ENCODE assay signal across 18 cellular contexts in the genomic region with DNA sequence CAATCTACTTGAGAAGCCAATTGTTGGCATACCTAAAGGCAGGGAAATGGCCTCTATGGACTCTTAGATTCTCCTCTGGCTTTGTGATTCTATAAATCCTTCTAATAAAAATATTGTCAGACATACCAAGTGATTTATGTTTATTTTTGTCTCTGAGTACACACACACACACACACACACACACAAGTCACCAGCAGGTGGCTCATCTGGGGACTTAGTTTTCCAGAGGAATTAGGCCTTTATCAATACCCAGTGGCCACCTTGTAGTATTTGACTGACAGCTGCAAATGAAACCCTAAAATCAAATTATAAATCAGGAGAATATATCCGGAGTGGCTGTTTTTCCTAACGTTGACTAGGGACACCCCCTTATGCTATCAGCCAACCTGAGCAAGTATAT.
DNase-seq lines count a peak whose midpoint lies in the region; ATAC-seq, FAIRE-seq and TF ChIP-seq lines count a peak whose summit lies in the region.
"Had no signal": no experiment of that assay in that cellular context is flagged by ENCODE, and none has a peak within 500 bp of the region (broad histone marks: within the 10 kb centered on the region; RNA-seq: fewer than 3 reads in every experiment).

No MANE protein-coding gene starts in this region.

- no peak overlapping the region for H3K9ac ChIP-seq in H1 (replicated peaks in 1 of 4; ENCODE audit: extremely low read depth in 1 of 4, low read depth in 3 of 4, low read length in 3 of 4)

- TF ChIP-seq CTCF in MCF 10A (IDR thresholded peaks at IDR 0.05; ENCODE audit: unreplicated experiment) = no peak
- TF ChIP-seq CTCF in breast epithelium (IDR thresholded peaks at IDR 0.05) = no peak
- peak; percentile 47 for TF ChIP-seq CTCF in LNCaP clone FGC (IDR thresholded peaks at IDR 0.05; ENCODE audit: control insufficient read depth, extremely low read depth, insufficient read depth)
- TF ChIP-seq CTCF in H1 (IDR thresholded peaks at IDR 0.05; ENCODE audit: control extremely low read depth in 1 of 3, insufficient read depth in 1 of 3, low read depth in 1 of 3, low read length in 3 of 3) = no peak
- TF ChIP-seq CTCF in CD4-positive, alpha-beta T cell (IDR thresholded peaks at IDR 0.05) = no peak

- H3K4ac ChIP-seq in H1 (replicated peaks; ENCODE audit: insufficient read length, low read depth, low read length) = no peak overlapping the region

- H3K4me1 ChIP-seq in breast epithelium (no peaks in the 10 kb centered on the region), H1 (replicated peaks in 1 of 4; ENCODE audit: control insufficient read depth in 3 of 4, insufficient read depth in 4 of 4, low read length in 3 of 4) (no peaks in the 10 kb centered on the region)

- no peak overlapping the region for H4K91ac ChIP-seq in H1 (replicated peaks; ENCODE audit: insufficient read length, low read length)

- H3K9me3 ChIP-seq in breast epithelium (no peaks in the 10 kb centered on the region), H1 (ENCODE audit: insufficient read depth in 2 of 2, low read depth in 1 of 2, low read length in 1 of 2) (no peaks in the 10 kb centered on the region)
- no peaks in the 10 kb centered on the region for H3K9me3 ChIP-seq in CD4-positive, alpha-beta T cell (ENCODE audit: control insufficient read depth, low read length)

- H3K36me3 ChIP-seq in breast epithelium (no peaks in the 10 kb centered on the region), H1 (ENCODE audit: control insufficient read depth in 2 of 4, insufficient read depth in 4 of 4, low read length in 3 of 4) (no peaks in the 10 kb centered on the region)

- H4K8ac ChIP-seq in H1 (ENCODE audit: extremely low read depth, insufficient read depth, low read length) = no peak overlapping the region

- H4K5ac ChIP-seq in H1 (ENCODE audit: insufficient read length, low read depth, low read length) = no peak overlapping the region

- no peak overlapping the region for H2BK120ac ChIP-seq in H1 (replicated peaks; ENCODE audit: low read depth, low read length)

- no TSS peak for BruUV-seq in MCF 10A (replicated peaks; lab: Mats Ljungman, UMichigan)

- H3K27me3 ChIP-seq in breast epithelium = no peaks in the 10 kb centered on the region
- H3K27me3 ChIP-seq in H1 (replicated peaks in 1 of 4; ENCODE audit: control insufficient read depth in 3 of 4, extremely low read depth in 1 of 4, insufficient read depth in 3 of 4, low read length in 3 of 4) = peaks cover 0 to 1% (median 0%) of the 10 kb centered on the region in 4 experiments; a peak in 1 of 7 replicates
- H3K27me3 ChIP-seq in CD4-positive, alpha-beta T cell (ENCODE audit: control insufficient read depth, insufficient read depth, low read length) = no peaks in the 10 kb centered on the region

- no peak overlapping the region for H2BK12ac ChIP-seq in H1 (ENCODE audit: low read depth, low read length)

- no peak for FAIRE-seq in H1 (lab: Jason Lieb, UNC)

- DNase-seq in MCF 10A (ENCODE audit: unreplicated experiment) (peak; percentile 16), breast epithelium (ENCODE audit: low spot score in 2 of 2) (no peak), LNCaP clone FGC (ENCODE audit: low read depth) (peak; percentile 23), H1 (ENCODE audit: low read depth in 1 of 2, low spot score in 2 of 2) (no peak)
- DNase-seq in activated CD4-positive, alpha-beta T cell treated with anti-CD3 and anti-CD28 coated beads for 1 hour = no peak
- DNase-seq in activated CD4-positive, alpha-beta T cell treated with anti-CD3 and anti-CD28 coated beads for 48 hours = no peak
- no peak for DNase-seq in CD4-positive, alpha-beta T cell
- DNase-seq: ACHN; Calu3; CD4-positive, CD25-positive, alpha-beta regulatory T cell; DMS79 treated with DMSO at 0.1 percent for 48 hours; NCI-H1048; NCI-H1436 treated with DMSO at 0.1 percent for 48 hours; NCI-H2081; NCI-H2227 treated with DMSO at 0.1 percent for 48 hours had no signal

- WGBS in H1 (ENCODE audit: extremely low coverage in 1 of 2, insufficient coverage in 1 of 2, insufficient read length in 1 of 2, insufficient replicate concordance in 2 of 2, low coverage in 1 of 2, low lambda C conversion rate in 2 of 2, missing lambda C conversion rate in 1 of 2), 2 experiments = 78% methylated on average over 2 of the region's 2 CpGs; no CpG with 5 or more reads in 1 of the 2 experiments

- H4K20me1 ChIP-seq in H1 (replicated peaks in 1 of 2; ENCODE audit: control insufficient read depth in 1 of 2, insufficient read depth in 2 of 2, low read length in 2 of 2) = no peaks in the 10 kb centered on the region

- no peaks in the 10 kb centered on the region for H3K23me2 ChIP-seq in H1 (ENCODE audit: low read depth, low read length)

- intact Hi-C loops in MCF 10A (cut with micrococcal nuclease) = loop anchor here (1.0 to 5.0 kb wide), 2 partner anchors 353 to 517 kb away; no protein-coding TSS in a partner anchor
- intact Hi-C loops in breast epithelium (cut with DNase I; ENCODE audit: low total_unique reads) = no loop called here
- intact Hi-C loops in CD4-positive, alpha-beta T cell (cut with DNase I, micrococcal nuclease) = no loop called here

- H3K27ac Mint-ChIP-seq in MCF 10A (ENCODE audit: low read depth, unreplicated experiment) = no peak overlapping the region
- H3K27ac Mint-ChIP-seq in CD4-positive, alpha-beta T cell = no peak overlapping the region
- H3K27ac Mint-ChIP-seq: CD4-positive, CD25-positive, alpha-beta regulatory T cell had no signal

- H3K4me2 ChIP-seq in H1 (ENCODE audit: insufficient read depth in 1 of 2, low read depth in 2 of 2, low read length in 2 of 2) = no peak overlapping the region

- H3K27ac ChIP-seq in breast epithelium (no peak overlapping the region), H1 (ENCODE audit: low read depth, low read length) (no peak overlapping the region)
- no peak overlapping the region for H3K27ac ChIP-seq in CD4-positive, alpha-beta T cell (ENCODE audit: low read depth, low read length)
- H3K27ac ChIP-seq: HL-60 had no signal

- H3K14ac ChIP-seq in H1 (ENCODE audit: insufficient read length) = no peak overlapping the region

- H3K79me1 ChIP-seq in H1 (ENCODE audit: low read depth, low read length) = no peaks in the 10 kb centered on the region

- no peaks in the 10 kb centered on the region for H3K4me1 Mint-ChIP-seq in MCF 10A (ENCODE audit: insufficient read depth, unreplicated experiment)
- H3K4me1 Mint-ChIP-seq in CD4-positive, alpha-beta T cell (ENCODE audit: low read depth) = no peaks in the 10 kb centered on the region
- H3K4me1 Mint-ChIP-seq: CD4-positive, CD25-positive, alpha-beta regulatory T cell had no signal

- no peak overlapping the region for H2AFZ ChIP-seq in H1 (ENCODE audit: low read length)

- no peak overlapping the region for H3K4me3 Mint-ChIP-seq in MCF 10A (ENCODE audit: unreplicated experiment)
- H3K4me3 Mint-ChIP-seq in CD4-positive, alpha-beta T cell = no peak overlapping the region
- H3K4me3 Mint-ChIP-seq: CD4-positive, CD25-positive, alpha-beta regulatory T cell had no signal

- TF ChIP-seq RAD21 in H1 (IDR thresholded peaks at IDR 0.05 in 1 of 2, conservative IDR thresholded peaks at IDR 0.05 in 1 of 2; ENCODE audit: low read depth in 2 of 2, low read length in 2 of 2) = peak; percentile 20 to 23; a peak in 3 of 4 replicates

- no peak overlapping the region for H2BK15ac ChIP-seq in H1 (ENCODE audit: low read length)

- ATAC-seq in CD4-positive, alpha-beta T cell (ENCODE audit: poor library complexity) = no peak
- ATAC-seq: HCT116, Panc1 had no signal

- H3K9me3 Mint-ChIP-seq in MCF 10A (ENCODE audit: unreplicated experiment) = no peaks in the 10 kb centered on the region
- H3K9me3 Mint-ChIP-seq in CD4-positive, alpha-beta T cell = peaks cover 4% of the 10 kb centered on the region

- no peak overlapping the region for H3K23ac ChIP-seq in H1 (ENCODE audit: insufficient read length)

- no peak overlapping the region for H2AK5ac ChIP-seq in H1 (ENCODE audit: low read depth, low read length)

- H3K56ac ChIP-seq in H1 (replicated peaks; ENCODE audit: insufficient read length, low read depth, low read length) = no peak overlapping the region

- no peaks in the 10 kb centered on the region for H3K79me2 ChIP-seq in H1 (ENCODE audit: control insufficient read depth in 1 of 2, insufficient read depth in 2 of 2, low read length in 2 of 2)

- no peak for TF ChIP-seq EP300 in H1 (IDR thresholded peaks at IDR 0.05; ENCODE audit: borderline replicate concordance in 1 of 2, low read depth in 2 of 2, low read length in 2 of 2)

- H3K36me3 Mint-ChIP-seq in MCF 10A (ENCODE audit: insufficient read depth, unreplicated experiment) = no peaks in the 10 kb centered on the region
- no peaks in the 10 kb centered on the region for H3K36me3 Mint-ChIP-seq in CD4-positive, alpha-beta T cell (ENCODE audit: low read depth)
- H3K36me3 Mint-ChIP-seq: CD4-positive, CD25-positive, alpha-beta regulatory T cell had no signal

- H2BK20ac ChIP-seq in H1 (ENCODE audit: low read length) = no peak overlapping the region

- H3K27me3 Mint-ChIP-seq in MCF 10A (ENCODE audit: insufficient read depth, unreplicated experiment) = peaks cover 16% of the 10 kb centered on the region
- no peaks in the 10 kb centered on the region for H3K27me3 Mint-ChIP-seq in CD4-positive, alpha-beta T cell
- H3K27me3 Mint-ChIP-seq: CD4-positive, CD25-positive, alpha-beta regulatory T cell had no signal

- POLR2A ChIA-PET in MCF 10A (lab: Yijun Ruan, JAX) (no interaction called here), H1 (lab: Charles Lee; ENCODE audit: partially characterized antibody) (no interaction called here)
- POLR2A ChIA-PET in CD4-positive, alpha-beta T cell (lab: Charles Lee) = no interaction called here

- CTCF ChIA-PET in MCF 10A (lab: Yijun Ruan, JAX) = interaction anchor here (0.6 to 1.8 kb wide), 8 partner anchors 8 to 536 kb away, joined by 3 to 11 read pairs (median 4); no protein-coding TSS in a partner anchor
- CTCF ChIA-PET in H1 (lab: Charles Lee; ENCODE audit: partially characterized antibody) = interaction anchor here (0.5 to 2.9 kb wide), 18 partner anchors 8 to 531 kb away, joined by 3 to 13 read pairs (median 4); no protein-coding TSS in a partner anchor
- CTCF ChIA-PET in CD4-positive, alpha-beta T cell (lab: Charles Lee) = no interaction called here

- no peak overlapping the region for H3K18ac ChIP-seq in H1 (ENCODE audit: extremely low read depth, low read length)

- H3K4me3 ChIP-seq in breast epithelium (no peak overlapping the region), LNCaP clone FGC (ENCODE audit: low read depth, low read length) (no peak overlapping the region), H1 (ENCODE audit: extremely low read depth in 1 of 4, insufficient read depth in 2 of 4, low read depth in 3 of 4, low read length in 4 of 4) (no peak overlapping the region)

- no peak for TF ChIP-seq POLR2A in breast epithelium (IDR thresholded peaks at IDR 0.05)
- TF ChIP-seq POLR2A in H1 (IDR thresholded peaks at IDR 0.05; ENCODE audit: control extremely low read depth in 1 of 2, low read depth in 2 of 2, low read length in 2 of 2) = no peak

- no peak overlapping the region for H2BK5ac ChIP-seq in H1 (ENCODE audit: low read depth, low read length)

TF ChIP-seq in H1, 55 proteins besides CTCF, POLR2A, EP300 and RAD21 (continues in another document):
- TF ChIP-seq NRF1 (IDR thresholded peaks at IDR 0.05; ENCODE audit: low read depth, low read length) (no peak), ZNF274 (IDR thresholded peaks at IDR 0.05; ENCODE audit: borderline replicate concordance, extremely low read depth, low read length) (no peak), RNF2 (IDR thresholded peaks at IDR 0.05; ENCODE audit: borderline replicate concordance, low read depth, low read length, missing control alignments, poor library complexity, severe bottlenecking) (no peak), JUND (IDR thresholded peaks at IDR 0.05; ENCODE audit: low read length) (no peak)

Comparison
In these comparisons a context has a peak if more than half of its experiments do, and no peak if none do; other contexts are left out.
1. DNase-seq: peak in MCF 10A (single experiment) and LNCaP clone FGC (single experiment); none in breast epithelium (0 of 2), H1 (0 of 2), activated CD4-positive, alpha-beta T cell treated with anti-CD3 and anti-CD28 coated beads for 1 hour (single experiment), activated CD4-positive, alpha-beta T cell treated with anti-CD3 and anti-CD28 coated beads for 48 hours (single experiment) and CD4-positive, alpha-beta T cell (0 of 10).